ENCODE assay signal across 8 cellular contexts in genomic region chr15:48962662-48963523, GRCh38. TPM values are rescaled to one million over a fixed set of nuclear protein-coding genes. Genes with fewer than 3 reads are reported as not detected.
DNase-seq lines count a peak whose midpoint lies in the region; ATAC-seq, FAIRE-seq and TF ChIP-seq lines count a peak whose summit lies in the region.

No MANE protein-coding gene starts in this region.

- H3K9ac ChIP-seq in HepG2 (ENCODE audit: insufficient read depth, low read depth, low read length) (0 out of 2 replicates have a peak overlapping the region, but pooled peaks have one; percentile 2), subcutaneous abdominal adipose tissue (ENCODE audit: low read length in 5 of 5) (peak overlapping the region in 4 of 5 donors; percentile 26 to 62 (median 40))

- intact Hi-C loops in HepG2 (cut with micrococcal nuclease; ENCODE audit: unreplicated experiment) = no loop called here

- no peak overlapping the region for H2AFZ ChIP-seq in HepG2 (ENCODE audit: low read length)

- no TSS peak for BruUV-seq in HepG2 (replicated peaks; lab: Mats Ljungman, UMichigan)

- H4K20me1 ChIP-seq in HepG2 (ENCODE audit: insufficient read depth, low read length) = no peaks in the 10 kb centered on the region

- H3K27me3 ChIP-seq in HepG2 (ENCODE audit: control insufficient read depth in 1 of 2, insufficient read depth in 2 of 2, low read length in 2 of 2) (peaks cover 3 to 53% of the 10 kb centered on the region in 2 experiments; a peak in 3 of 5 replicates), subcutaneous abdominal adipose tissue (ENCODE audit: control insufficient read depth in 5 of 5, insufficient read depth in 4 of 5, low read length in 5 of 5) (peaks cover 0 to 12% (median 0%) of the 10 kb centered on the region in 5 donors), WERI-Rb-1 (ENCODE audit: insufficient read depth, low read depth, severe bottlenecking) (no peaks in the 10 kb centered on the region)

- no peak for TF ChIP-seq CTCF in HepG2 (CRISPR knock-in tag; IDR thresholded peaks at IDR 0.05)
- TF ChIP-seq CTCF in WERI-Rb-1 (IDR thresholded peaks at IDR 0.05; ENCODE audit: low read depth, low read length) = no peak

- H3K9me3 ChIP-seq in HepG2 (ENCODE audit: low read length) = no peaks in the 10 kb centered on the region
- no peaks in the 10 kb centered on the region for H3K9me3 ChIP-seq in subcutaneous abdominal adipose tissue (ENCODE audit: control insufficient read depth in 5 of 5, low read length in 5 of 5)
- no peaks in the 10 kb centered on the region for H3K9me3 ChIP-seq in WERI-Rb-1 (ENCODE audit: severe bottlenecking)

- POLR2A ChIA-PET in HepG2 (lab: Yijun Ruan, JAX) = no interaction called here

- in situ Hi-C loops in HepG2 (cut with HindIII; ENCODE audit: extremely low pct_ligation_motif_present, low pct_unique_long_range_greater_than_20kb) = loop anchor here (5.0 kb wide), 1 partner anchor 101 kb away; no protein-coding TSS in a partner anchor
- in situ Hi-C loops in ACHN (cut with HindIII; ENCODE audit: low pct_ligation_motif_present, low pct_unique_long_range_greater_than_20kb, low sequenced_read_pairs) = no loop called here

- TF ChIP-seq RAD21 in HepG2 (CRISPR knock-in tag; IDR thresholded peaks at IDR 0.05) = no peak

- FAIRE-seq in GM12891 (lab: Jason Lieb, UNC) = no peak
- FAIRE-seq in HepG2 (lab: Jason Lieb, UNC) = no peak

- TF ChIP-seq EP300 in HepG2 (IDR thresholded peaks at IDR 0.05; ENCODE audit: low read depth in 2 of 2, low read length in 2 of 2) (no peak), HepG2 (CRISPR knock-in tag; IDR thresholded peaks at IDR 0.05; ENCODE audit: borderline replicate concordance) (no peak)

- H3K27ac ChIP-seq in HepG2 (ENCODE audit: extremely low read length, insufficient read depth, low read length) = no peak overlapping the region
- H3K27ac ChIP-seq in subcutaneous abdominal adipose tissue (ENCODE audit: low read depth, low read length) = no peak overlapping the region
- H3K27ac ChIP-seq in WERI-Rb-1 = no peak overlapping the region

- H3K4me2 ChIP-seq in HepG2 (ENCODE audit: low read depth, low read length) = peak overlapping the region; percentile 76

- 3% methylated on average over 10 of the region's 54 CpGs for WGBS in HepG2 (ENCODE audit: low lambda C conversion rate)

- no peaks in the 10 kb centered on the region for H3K79me2 ChIP-seq in HepG2 (ENCODE audit: insufficient read depth, low read length)

- H3K4me1 ChIP-seq in HepG2 (ENCODE audit: insufficient read depth, low read length) = peaks cover 17% of the 10 kb centered on the region; the same call in 1 of the 2 replicates
- H3K4me1 ChIP-seq in subcutaneous abdominal adipose tissue (ENCODE audit: control insufficient read depth in 5 of 5, insufficient read depth in 5 of 5, low read length in 5 of 5) = peaks cover 0 to 24% (median 20%) of the 10 kb centered on the region in 5 donors

- peak overlapping the region in 2 of 3 experiments; percentile 29 to 65; a peak in 4 of 6 replicates for H3K4me3 ChIP-seq in HepG2 (replicated peaks in 1 of 3; ENCODE audit: insufficient read depth in 1 of 3, low read depth in 2 of 3, low read length in 3 of 3)
- H3K4me3 ChIP-seq in subcutaneous abdominal adipose tissue (ENCODE audit: low read depth in 1 of 5, low read length in 5 of 5) = peak overlapping the region; percentile 47 to 69 (median 65)
- no peak overlapping the region for H3K4me3 ChIP-seq in WERI-Rb-1 (ENCODE audit: low read depth, low read length)

- TF ChIP-seq POLR2A in GM12891 (IDR thresholded peaks at IDR 0.05; ENCODE audit: low read depth, low read length) (no peak), HepG2 (IDR thresholded peaks at IDR 0.05; ENCODE audit: insufficient read depth in 1 of 2, low read depth in 2 of 2, low read length in 2 of 2) (no peak)

- CTCF ChIA-PET in HepG2 (lab: Yijun Ruan, JAX; ENCODE audit: low intra/inter-chr PET ratio, low total read pairs) = no interaction called here

- DNase-seq in GM12891 (ENCODE audit: insufficient read length, low spot score) (peak; percentile 22), NCI-H226 (peak; percentile 10), cerebellum (ENCODE audit: low spot score) (peak; percentile 14), HepG2 (ENCODE audit: low spot score) (no peak), NCI-H187 (lab: John Stamatoyannopoulos, UW) (no peak), WERI-Rb-1 (no peak), ACHN (no peak)

- ATAC-seq in HepG2 = peak; percentile 77

- H3K36me3 ChIP-seq in HepG2 (replicated peaks in 1 of 2; ENCODE audit: control insufficient read depth in 1 of 2, insufficient read depth in 2 of 2, low read length in 2 of 2) = no peaks in the 10 kb centered on the region
- H3K36me3 ChIP-seq in subcutaneous abdominal adipose tissue (ENCODE audit: control insufficient read depth in 5 of 5, insufficient read depth in 5 of 5, low read length in 5 of 5) = no peaks in the 10 kb centered on the region
- no peaks in the 10 kb centered on the region for H3K36me3 ChIP-seq in WERI-Rb-1

TF ChIP-seq in GM12891, 5 proteins besides CTCF, POLR2A, EP300 and RAD21:
- no peak for TF ChIP-seq TAF1 (IDR thresholded peaks at IDR 0.05; ENCODE audit: low read depth, low read length)
- no peak for TF ChIP-seq SPI1 (IDR thresholded peaks at IDR 0.05; ENCODE audit: low read depth, low read length)
- TF ChIP-seq PAX5 (IDR thresholded peaks at IDR 0.05; ENCODE audit: insufficient read depth, low read length, severe bottlenecking) = no peak
- no peak for TF ChIP-seq POLR2AphosphoS5 (IDR thresholded peaks at IDR 0.05; ENCODE audit: low read depth, low read length)
- no peak for TF ChIP-seq POU2F2 (IDR thresholded peaks at IDR 0.05; ENCODE audit: low read depth, low read length)
TF ChIP-seq in GM12891: peak in this region for 0.

TF ChIP-seq in HepG2, 621 proteins besides CTCF, POLR2A, EP300 and RAD21 (continues in another document):
- TF ChIP-seq ZNF652 (CRISPR knock-in tag; IDR thresholded peaks at IDR 0.05; ENCODE audit: borderline replicate concordance, low read depth) (peak; percentile 73; the same call in 1 of the 2 replicates), PRDM15 (CRISPR knock-in tag; IDR thresholded peaks at IDR 0.05) (no peak)

RNA-seq across cellular contexts. Expression of gene SHC4, which starts 0.8 kb away (rescaled TPM):
- 0.28 TPM for polyA plus RNA-seq in GM12891 (2012; ENCODE audit: low read depth, missing spikeins)
- total RNA-seq in cerebellum = 9.5 TPM
- 0.04 TPM in 2 replicates for total RNA-seq in HepG2 (2016; rRNA removed; fragmentation: Illumina TruSeq; extraction: Trizol)
- total RNA-seq in HepG2 (2016; cell fraction: cytosol; rRNA removed; fragmentation: Illumina TruSeq; extraction: Trizol; ENCODE audit: low read depth) = not detected in 2 replicates
- total RNA-seq in HepG2 (2016; cell fraction: insoluble cytoplasmic fraction; rRNA removed; fragmentation: Illumina TruSeq; extraction: Trizol) = not detected in 2 replicates
- total RNA-seq in HepG2 (2016; cell fraction: membrane; rRNA removed; fragmentation: Illumina TruSeq; extraction: Trizol) = not detected in 2 replicates
- not detected in 2 replicates for total RNA-seq in HepG2 (2016; cell fraction: nucleus; rRNA removed; fragmentation: Illumina TruSeq; extraction: Trizol)
- polyA plus RNA-seq in HepG2 (2011; rRNA removed) = 0.01 TPM in 1 of 2 replicates, not detected in the other
- polyA plus RNA-seq in HepG2 (2011; cell fraction: cytosol; rRNA removed) = not detected in 2 replicates
- 0.14 TPM in 1 of 2 replicates, not detected in the other for polyA plus RNA-seq in HepG2 (2011; cell fraction: nucleus; rRNA removed)
- polyA plus RNA-seq in HepG2 (2012) = not detected in 2 replicates
- polyA plus RNA-seq in HepG2 (2016; cell fraction: cytosol; fragmentation: Illumina TruSeq; extraction: Trizol; ENCODE audit: low read depth) = not detected in 2 replicates
- not detected in 2 replicates for polyA plus RNA-seq in HepG2 (2016; cell fraction: insoluble cytoplasmic fraction; fragmentation: Illumina TruSeq; extraction: Trizol; ENCODE audit: low read depth)
- not detected in 2 replicates for polyA plus RNA-seq in HepG2 (2016; cell fraction: membrane; fragmentation: Illumina TruSeq; extraction: Trizol; ENCODE audit: low read depth)
- not detected in 2 replicates for polyA plus RNA-seq in HepG2 (2016; cell fraction: nucleus; fragmentation: Illumina TruSeq; extraction: Trizol; ENCODE audit: insufficient read depth, low read depth)
- polyA minus RNA-seq in HepG2 (2011; rRNA and poly(A)+ RNA removed; ENCODE audit: low replicate concordance) = 1.3 TPM in 1 of 2 replicates, not detected in the other
- not detected in 2 replicates for polyA minus RNA-seq in HepG2 (2011; cell fraction: cytosol; rRNA and poly(A)+ RNA removed)
- not detected in 2 replicates for polyA minus RNA-seq in HepG2 (2011; cell fraction: nucleus; rRNA and poly(A)+ RNA removed)

Comparison
In these comparisons a context has a peak if more than half of its experiments do, and no peak if none do; other contexts are left out.
1. DNase-seq: peak in GM12891 (single experiment), NCI-H226 (single experiment) and cerebellum (single experiment); none in HepG2 (single experiment), NCI-H187 (0 of 2), WERI-Rb-1 (single experiment) and ACHN (single experiment).